Comparison of ENCODE assay signal across 26 cellular contexts in genomic region chrX:130280901-130281300, GRCh38.
"Had no signal": no experiment of that assay in that cellular context is flagged by ENCODE, and none has a peak within 500 bp of the region (broad histone marks: within the 10 kb centered on the region; RNA-seq: fewer than 3 reads in every experiment).

No MANE protein-coding gene starts in this region.

- H3K27me3 ChIP-seq: tibial artery had no signal

- H3K4me3 ChIP-seq: breast epithelium, coronary artery, lung, tibial artery had no signal

- H3K4me1 Mint-ChIP-seq: activated CD4-positive, alpha-beta T cell treated with anti-CD3 and anti-CD28 coated beads, Interleukin-2, amount 10 ng/mL, durations not matched to agents 24 days and 14 days; activated naive CD4-positive, alpha-beta T cell treated with anti-CD3 and anti-CD28 coated beads, Interleukin-2, amount 50 U/mL, for 24 hours had no signal

- FAIRE-seq: astrocyte, endometrium, kidney, urothelium cell line had no signal

- H3K36me3 Mint-ChIP-seq: activated naive CD4-positive, alpha-beta T cell treated with anti-CD3 and anti-CD28 coated beads, Interleukin-2, amount 50 U/mL, for 24 hours; mesothelial cell of epicardium had no signal

- H3K9me3 Mint-ChIP-seq: activated CD4-positive, alpha-beta T cell treated with anti-CD3 and anti-CD28 coated beads, Interleukin-2, amount 10 ng/mL, durations not matched to agents 24 days and 14 days; activated naive CD4-positive, alpha-beta T cell treated with anti-CD3 and anti-CD28 coated beads, Interleukin-2, amount 50 U/mL, for 24 hours had no signal

- H3K36me3 ChIP-seq: breast epithelium, tibial artery had no signal

- ATAC-seq: activated CD8-positive, alpha-beta T cell treated with anti-CD3 and anti-CD28 coated beads, Interleukin-2, amount 10 ng/mL, durations not matched to agents 7 days and 5 days; left lobe of liver had no signal

- H3K4me3 Mint-ChIP-seq: activated CD4-positive, alpha-beta T cell treated with anti-CD3 and anti-CD28 coated beads, Interleukin-2, amount 10 ng/mL, durations not matched to agents 24 days and 14 days; activated CD8-positive, alpha-beta T cell treated with anti-CD3 and anti-CD28 coated beads, Interleukin-2, amount 10 ng/mL, durations not matched to agents 7 days and 5 days; activated naive CD4-positive, alpha-beta T cell treated with anti-CD3 and anti-CD28 coated beads, Interleukin-2, amount 50 U/mL, for 24 hours; mesothelial cell of epicardium had no signal

- H3K9me3 ChIP-seq: breast epithelium, tibial artery had no signal

- H3K27me3 Mint-ChIP-seq: activated naive CD4-positive, alpha-beta T cell treated with anti-CD3 and anti-CD28 coated beads, Interleukin-2, amount 50 U/mL, for 24 hours; progenitor cell of endocrine pancreas had no signal

- H3K27ac Mint-ChIP-seq: activated CD4-positive, alpha-beta T cell treated with anti-CD3 and anti-CD28 coated beads, Interleukin-2, amount 10 ng/mL, durations not matched to agents 24 days and 14 days; activated CD8-positive, alpha-beta T cell treated with anti-CD3 and anti-CD28 coated beads, Interleukin-2, amount 10 ng/mL, durations not matched to agents 7 days and 5 days; activated naive CD4-positive, alpha-beta T cell treated with anti-CD3 and anti-CD28 coated beads, Interleukin-2, amount 50 U/mL, for 24 hours; mesothelial cell of epicardium; progenitor cell of endocrine pancreas had no signal

- H3K4me1 ChIP-seq: breast epithelium, tibial artery had no signal

- DNase-seq: activated CD4-positive, alpha-beta T cell treated with anti-CD3 and anti-CD28 coated beads, Interleukin-2, amount 10 ng/mL, durations not matched to agents 24 days and 14 days; activated CD8-positive, alpha-beta T cell treated with anti-CD3 and anti-CD28 coated beads, Interleukin-2, amount 10 ng/mL, durations not matched to agents 7 days and 5 days; activated effector memory CD4-positive, alpha-beta T cell treated with Interleukin-2 at 50 U/mL for 16 hours; activated T-cell treated with anti-CD3 and anti-CD28 coated beads, Interleukin-2, amount 50 U/mL, for 48 hours; erythroblast; foreskin melanocyte; head of caudate nucleus; kidney; stimulated activated CD4-positive, alpha-beta T cell treated with anti-CD3 and anti-CD28 coated beads, Interleukin-12 subunit alpha, Interleukin-12 subunit beta, amount 100 ng/mL, for 4 hours; stimulated activated CD4-positive, alpha-beta T cell treated with anti-CD3 and anti-CD28 coated beads, Interleukin-1b, Interleukin-23, amount 100 ng/mL, for 48 hours; stimulated activated CD8-positive, alpha-beta memory T cell treated with anti-CD3 and anti-CD28 coated beads, Interleukin-4, amount 100 ng/mL, for 48 hours; stimulated activated naive CD4-positive, alpha-beta T cell treated with Interleukin-2 at 50 U/mL for 16 hours; substantia nigra; T-helper 1 cell; T-helper 9 cell; tibial artery had no signal

- H3K27ac ChIP-seq: breast epithelium, coronary artery, tibial artery had no signal
